17 cellular contexts compared by ENCODE assay signal in genomic region chr7:5413449-5413786, GRCh38. TPM values are rescaled to one million over a fixed set of nuclear protein-coding genes. Genes with fewer than 3 reads are reported as not detected.
A peak's percentile ranks its signal among the peaks of the same experiment; 100 is the strongest.
DNase-seq lines count a peak whose midpoint lies in the region; ATAC-seq and TF ChIP-seq lines count a peak whose summit lies in the region.
"Had no signal": no experiment of that assay in that cellular context is flagged by ENCODE, and none has a peak within 500 bp of the region (broad histone marks: within the 10 kb centered on the region; RNA-seq: fewer than 3 reads in every experiment).

No MANE protein-coding gene starts in this region.

- RAD21 ChIA-PET in HCT116 (lab: Charles Lee; ENCODE audit: low non-redundant PET in 1 of 2, low total read pairs in 2 of 2, uncharacterized antibody in 2 of 2, unreplicated experiment in 2 of 2), result no interaction called here

- no peak for TF ChIP-seq POLR2A in HCT116 (IDR thresholded peaks at IDR 0.05; ENCODE audit: borderline replicate concordance, extremely low read depth, insufficient read depth, insufficient read length)

- H3K36me3 Mint-ChIP-seq in chondrocyte (ENCODE audit: low read depth) (peaks cover 13% of the 10 kb centered on the region), nephron progenitor cell (ENCODE audit: low read depth) (peaks cover 79% of the 10 kb centered on the region)
- H3K36me3 Mint-ChIP-seq: activated CD8-positive, alpha-beta memory T cell treated with anti-CD3 and anti-CD28 coated beads, Interleukin-2, amount 10 ng/mL, durations not matched to agents 7 days and 5 days had no signal

- H3K9ac ChIP-seq in HCT116 (ENCODE audit: low read length) (no peak overlapping the region), subcutaneous abdominal adipose tissue (ENCODE audit: low read length in 5 of 5) (no peak overlapping the region)
- H3K9ac ChIP-seq: parathyroid adenoma had no signal

- H3K27ac ChIP-seq in HCT116 (ENCODE audit: low read depth, low read length) (peak overlapping the region; percentile 25), subcutaneous abdominal adipose tissue (ENCODE audit: low read depth, low read length) (peak overlapping the region; percentile 33)
- H3K27ac ChIP-seq: parathyroid adenoma had no signal

- H3K27ac Mint-ChIP-seq in chondrocyte (ENCODE audit: unreplicated experiment) (peak overlapping the region; percentile 78), nephron progenitor cell (peak overlapping the region; percentile 89)
- H3K27ac Mint-ChIP-seq: activated CD8-positive, alpha-beta memory T cell treated with anti-CD3 and anti-CD28 coated beads, Interleukin-2, amount 10 ng/mL, durations not matched to agents 7 days and 5 days had no signal

- H3K9me3 Mint-ChIP-seq in chondrocyte (ENCODE audit: low read depth) (no peaks in the 10 kb centered on the region), nephron progenitor cell (peaks cover 32% of the 10 kb centered on the region)

- no peak for TF ChIP-seq CTCF in HCT116 (IDR thresholded peaks at IDR 0.05 in 2 of 3, conservative IDR thresholded peaks at IDR 0.05 in 1 of 3; ENCODE audit: borderline replicate concordance in 1 of 3, insufficient read depth in 1 of 3, low read depth in 2 of 3, low read length in 2 of 3)
- TF ChIP-seq CTCF in chondrocyte (IDR thresholded peaks at IDR 0.05), result no peak
- no peak for TF ChIP-seq CTCF in nephron progenitor cell (IDR thresholded peaks at IDR 0.05)

- no TSS peak for BruUV-seq in HCT116 (replicated peaks; lab: Mats Ljungman, UMichigan)

- H3K4me1 ChIP-seq in HCT116 (ENCODE audit: control insufficient read depth in 1 of 2, insufficient read depth in 2 of 2, low read length in 2 of 2) (peaks cover 59 to 67% of the 10 kb centered on the region in 2 experiments), subcutaneous abdominal adipose tissue (ENCODE audit: control insufficient read depth in 5 of 5, insufficient read depth in 5 of 5, low read length in 5 of 5) (peaks cover 7 to 27% (median 14%) of the 10 kb centered on the region in 5 donors)

- H3K4me1 Mint-ChIP-seq in chondrocyte (ENCODE audit: low read depth) (peaks cover 47% of the 10 kb centered on the region), nephron progenitor cell (peaks cover 45% of the 10 kb centered on the region)

- H4K20me1 ChIP-seq in HCT116 (ENCODE audit: insufficient read depth), result no peaks in the 10 kb centered on the region

- H3K4me3 Mint-ChIP-seq in chondrocyte (ENCODE audit: unreplicated experiment), result no peak overlapping the region
- no peak overlapping the region for H3K4me3 Mint-ChIP-seq in nephron progenitor cell
- H3K4me3 Mint-ChIP-seq: activated CD8-positive, alpha-beta memory T cell treated with anti-CD3 and anti-CD28 coated beads, Interleukin-2, amount 10 ng/mL, durations not matched to agents 7 days and 5 days had no signal

- POLR2A ChIA-PET in HCT116 (lab: Charles Lee), result no interaction called here

- H3K9me2 ChIP-seq in HCT116 (ENCODE audit: insufficient read depth), result no peaks in the 10 kb centered on the region

- H3K4me2 ChIP-seq in HCT116 (ENCODE audit: low read length), result peak overlapping the region; percentile 19; the same call in 1 of the 2 replicates

- ATAC-seq in HCT116, result no peak
- ATAC-seq in HG03039 (IDR thresholded peaks at IDR 0.05; ENCODE audit: unreplicated experiment), result no peak
- ATAC-seq: activated CD4-positive, CD25-positive, alpha-beta regulatory T cell treated with anti-CD3 and anti-CD28 coated beads, Interleukin-2, amount 50 U/mL, for 24 hours; activated CD8-positive, alpha-beta memory T cell treated with anti-CD3 and anti-CD28 coated beads, Interleukin-2, amount 10 ng/mL, durations not matched to agents 7 days and 5 days had no signal

- H3K27me3 Mint-ChIP-seq in chondrocyte (ENCODE audit: low read depth) (no peaks in the 10 kb centered on the region), nephron progenitor cell (ENCODE audit: low read depth, poor library complexity) (no peaks in the 10 kb centered on the region)

- H3K9me3 ChIP-seq in HCT116 (ENCODE audit: control insufficient read depth in 1 of 2, insufficient read depth in 1 of 2, low read depth in 1 of 2, low read length in 2 of 2) (no peaks in the 10 kb centered on the region), subcutaneous abdominal adipose tissue (ENCODE audit: control insufficient read depth in 5 of 5, low read length in 5 of 5) (peaks cover 0 to 3% (median 0%) of the 10 kb centered on the region in 5 donors)

- DNase-seq in HCT116 (ENCODE audit: low read depth, low spot score), result no peak
- DNase-seq in chondrocyte (ENCODE audit: low spot score), result no peak
- DNase-seq in nephron progenitor cell, result no peak
- DNase-seq in HUDEP-2 (lab: John Stamatoyannopoulos, UW; ENCODE audit: unreplicated experiment in 76 of 76), result no peak
- no peak for DNase-seq in KG1 (lab: John Stamatoyannopoulos, UW)
- DNase-seq in A172 (ENCODE audit: low spot score), result no peak
- DNase-seq: activated CD8-positive, alpha-beta memory T cell treated with anti-CD3 and anti-CD28 coated beads, Interleukin-2, amount 10 ng/mL, durations not matched to agents 7 days and 5 days; amniotic stem cell; hippocampal formation; kidney; NCI-H1048; NCI-H524 treated with DMSO at 0.1 percent for 48 hours; stimulated activated naive CD4-positive, alpha-beta T cell treated with Interleukin-2 at 50 U/mL for 16 hours had no signal

- TF ChIP-seq RAD21 in HCT116 (IDR thresholded peaks at IDR 0.05; ENCODE audit: low read depth), result no peak

- H3K36me3 ChIP-seq in HCT116 (ENCODE audit: control insufficient read depth in 1 of 2, insufficient read depth in 2 of 2, low read length in 2 of 2), result no peaks in the 10 kb centered on the region
- no peaks in the 10 kb centered on the region for H3K36me3 ChIP-seq in subcutaneous abdominal adipose tissue (ENCODE audit: control insufficient read depth in 5 of 5, insufficient read depth in 5 of 5, low read length in 5 of 5)

- H3K4me3 ChIP-seq in HCT116 (replicated peaks in 1 of 2; ENCODE audit: low read depth in 1 of 2, low read length in 2 of 2), result no peak overlapping the region
- H3K4me3 ChIP-seq in subcutaneous abdominal adipose tissue (ENCODE audit: low read depth in 1 of 5, low read length in 5 of 5), result no peak overlapping the region

- no peak overlapping the region for H2AFZ ChIP-seq in HCT116 (ENCODE audit: low read depth, low read length, poor library complexity, severe bottlenecking)
- H2AFZ ChIP-seq: parathyroid adenoma had no signal

- H3K27me3 ChIP-seq in HCT116 (ENCODE audit: insufficient read depth, low read length) (no peaks in the 10 kb centered on the region), subcutaneous abdominal adipose tissue (ENCODE audit: control insufficient read depth in 5 of 5, insufficient read depth in 4 of 5, low read length in 5 of 5) (no peaks in the 10 kb centered on the region)

- intact Hi-C loops in HCT116 (cut with micrococcal nuclease), result no loop called here

- H3K79me2 ChIP-seq in HCT116 (ENCODE audit: insufficient read depth, low read length), result peaks cover 78% of the 10 kb centered on the region

- CTCF ChIA-PET in HCT116 (lab: Charles Lee), result no interaction called here

TF ChIP-seq in HCT116, 20 proteins besides CTCF, POLR2A, EP300 and RAD21:
- TF ChIP-seq CEBPB (IDR thresholded peaks at IDR 0.05; ENCODE audit: low read depth) (no peak), EZH2 (IDR thresholded peaks at IDR 0.05) (no peak), FOSL1 (IDR thresholded peaks at IDR 0.05; ENCODE audit: low read depth) (no peak), ZNF274 (IDR thresholded peaks at IDR 0.05; ENCODE audit: low read depth, low read length) (no peak), EZH2phosphoT487 (IDR thresholded peaks at IDR 0.05; ENCODE audit: borderline replicate concordance) (no peak), POLR2AphosphoS5 (IDR thresholded peaks at IDR 0.05; ENCODE audit: low read depth, low read length) (0 out of 2 replicates have a peak, but pooled peaks have one; percentile 9), ATF3 (IDR thresholded peaks at IDR 0.05) (no peak), SP1 (IDR thresholded peaks at IDR 0.05; ENCODE audit: low read depth) (no peak)
TF ChIP-seq in HCT116: peak in this region for 1.

RNA-seq across cellular contexts. Expression of gene TNRC18, which starts 10.2 kb away (rescaled TPM):
- total RNA-seq in HCT116 (2021; ENCODE audit: unreplicated experiment) (101 TPM), chondrocyte (95.4 to 137 TPM (median 101 TPM) in 3 replicates)
- 65.0 and 67.6 TPM in 2 replicates for polyA plus RNA-seq in HCT116 (2012)
- 15.0 and 17.4 TPM in 2 replicates for total RNA-seq in A172 (2014; rRNA removed; shearing (Covaris generic))
